ENCODE assay signal across 12 cellular contexts in the genomic region with DNA sequence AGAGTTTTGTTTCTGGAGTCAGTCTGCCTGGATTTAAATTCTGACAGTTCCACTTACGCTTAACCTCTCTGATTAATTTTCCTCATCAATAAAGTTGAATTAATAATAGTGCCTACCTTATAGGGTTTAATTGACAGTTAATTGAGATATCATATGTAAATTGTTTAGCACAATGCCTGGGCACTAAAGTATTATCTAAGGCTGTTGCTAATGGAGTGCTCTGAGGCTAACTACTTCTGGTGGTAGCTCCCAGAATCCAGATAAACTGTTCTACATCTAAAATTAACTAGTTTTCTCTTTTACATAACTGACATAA. TPM values are rescaled to one million over a fixed set of nuclear protein-coding genes. Genes with fewer than 3 reads are reported as not detected.
A peak's percentile ranks its signal among the peaks of the same experiment; 100 is the strongest.
DNase-seq lines count a peak whose midpoint lies in the region; ATAC-seq and TF ChIP-seq lines count a peak whose summit lies in the region.
"Had no signal": no experiment of that assay in that cellular context is flagged by ENCODE, and none has a peak within 500 bp of the region (broad histone marks: within the 10 kb centered on the region; RNA-seq: fewer than 3 reads in every experiment).

No MANE protein-coding gene starts in this region.

- H3K79me2 ChIP-seq in HCT116 (ENCODE audit: insufficient read depth, low read length) = peaks cover 100% of the 10 kb centered on the region
- H3K79me2 ChIP-seq in fibroblast of lung (ENCODE audit: control insufficient read depth, insufficient read depth, low read length) = peaks cover 70% of the 10 kb centered on the region

- H4K20me1 ChIP-seq in HCT116 (ENCODE audit: insufficient read depth) (peaks cover 11% of the 10 kb centered on the region), fibroblast of lung (ENCODE audit: control insufficient read depth, extremely low read depth, insufficient read depth, low read length) (no peaks in the 10 kb centered on the region)

- TF ChIP-seq POLR2A in HCT116 (IDR thresholded peaks at IDR 0.05; ENCODE audit: borderline replicate concordance, extremely low read depth, insufficient read depth, insufficient read length) = no peak

- H3K27me3 ChIP-seq in HCT116 (ENCODE audit: insufficient read depth, low read length) (no peaks in the 10 kb centered on the region), fibroblast of lung (ENCODE audit: control insufficient read depth, insufficient read depth, low read length) (no peaks in the 10 kb centered on the region)

- H3K4me1 ChIP-seq in HCT116 (ENCODE audit: control insufficient read depth in 1 of 2, insufficient read depth in 2 of 2, low read length in 2 of 2) = peaks cover 0 to 13% of the 10 kb centered on the region in 2 experiments; a peak in 1 of 4 replicates
- peaks cover 10% of the 10 kb centered on the region for H3K4me1 ChIP-seq in fibroblast of lung (ENCODE audit: control insufficient read depth, extremely low read depth, insufficient read depth, low read length)

- POLR2A ChIA-PET in HCT116 (lab: Charles Lee) = no interaction called here

- H3K9ac ChIP-seq in HCT116 (ENCODE audit: low read length) (no peak overlapping the region), fibroblast of lung (ENCODE audit: insufficient read depth, low read length) (no peak overlapping the region)

- H3K36me3 Mint-ChIP-seq in stimulated activated effector memory CD8-positive, alpha-beta T cell treated with anti-CD3 and anti-CD28 coated beads, Interleukin-12 subunit alpha, Interleukin-12 subunit beta, amount 100 ng/mL, for 72 hours = peaks cover 35% of the 10 kb centered on the region

- intact Hi-C loops in HCT116 (cut with micrococcal nuclease) = no loop called here

- H3K4me2 ChIP-seq in HCT116 (ENCODE audit: low read length) = peak overlapping the region; percentile 36; the same call in 1 of the 2 replicates
- peak overlapping the region; percentile 84 for H3K4me2 ChIP-seq in fibroblast of lung (ENCODE audit: extremely low read depth, insufficient read depth, low read length)
- H3K4me2 ChIP-seq: GM23338 had no signal

- peaks cover 11 to 17% of the 10 kb centered on the region in 2 experiments; a peak in 2 of 4 replicates for H3K9me3 ChIP-seq in HCT116 (ENCODE audit: control insufficient read depth in 1 of 2, insufficient read depth in 1 of 2, low read depth in 1 of 2, low read length in 2 of 2)
- no peaks in the 10 kb centered on the region for H3K9me3 ChIP-seq in fibroblast of lung (ENCODE audit: control insufficient read depth, insufficient read depth, low read depth, low read length)

- DNase-seq in HCT116 (ENCODE audit: low read depth, low spot score) = no peak
- DNase-seq in fibroblast of lung (ENCODE audit: low read depth in 2 of 2) = no peak
- DNase-seq in stimulated activated effector memory CD8-positive, alpha-beta T cell treated with anti-CD3 and anti-CD28 coated beads, Interleukin-12 subunit alpha, Interleukin-12 subunit beta, amount 100 ng/mL, for 72 hours (ENCODE audit: low spot score in 2 of 2) = no peak
- DNase-seq in NCI-H1417 treated with DMSO at 0.1 percent for 48 hours (lab: John Stamatoyannopoulos, UW) = no peak
- no peak for DNase-seq in NAMALWA (ENCODE audit: low spot score)
- DNase-seq: activated CD4-positive, alpha-beta T cell treated with anti-CD3 and anti-CD28 coated beads, Interleukin-2, amount 50 U/mL, for 4 hours; NK-92 treated with Interleukin-12 subunit alpha and Interleukin-12 subunit beta, amount 100 ng/mL, for 24 hours; stimulated activated CD4-positive, alpha-beta T cell treated with anti-CD3 and anti-CD28 coated beads, Interleukin-4, amount 100 ng/mL, for 24 hours had no signal

- H2AFZ ChIP-seq in HCT116 (ENCODE audit: low read depth, low read length, poor library complexity, severe bottlenecking) (no peak overlapping the region), fibroblast of lung (ENCODE audit: low read length) (no peak overlapping the region)
- H2AFZ ChIP-seq: GM23338 had no signal

- peaks cover 9% of the 10 kb centered on the region for H3K9me3 Mint-ChIP-seq in stimulated activated effector memory CD8-positive, alpha-beta T cell treated with anti-CD3 and anti-CD28 coated beads, Interleukin-12 subunit alpha, Interleukin-12 subunit beta, amount 100 ng/mL, for 72 hours

- no peak for TF ChIP-seq RAD21 in HCT116 (IDR thresholded peaks at IDR 0.05; ENCODE audit: low read depth)

- peaks cover 23% of the 10 kb centered on the region for H3K4me1 Mint-ChIP-seq in stimulated activated effector memory CD8-positive, alpha-beta T cell treated with anti-CD3 and anti-CD28 coated beads, Interleukin-12 subunit alpha, Interleukin-12 subunit beta, amount 100 ng/mL, for 72 hours

- H3K36me3 ChIP-seq in HCT116 (ENCODE audit: control insufficient read depth in 1 of 2, insufficient read depth in 2 of 2, low read length in 2 of 2) (peaks cover 0 to 27% of the 10 kb centered on the region in 2 experiments; a peak in 2 of 4 replicates), fibroblast of lung (ENCODE audit: control insufficient read depth, insufficient read depth, low read length) (no peaks in the 10 kb centered on the region)

- RAD21 ChIA-PET in HCT116 (lab: Charles Lee; ENCODE audit: low non-redundant PET in 1 of 2, low total read pairs in 2 of 2, uncharacterized antibody in 2 of 2, unreplicated experiment in 2 of 2) = no interaction called here

- TF ChIP-seq CTCF in HCT116 (IDR thresholded peaks at IDR 0.05 in 2 of 3, conservative IDR thresholded peaks at IDR 0.05 in 1 of 3; ENCODE audit: borderline replicate concordance in 1 of 3, insufficient read depth in 1 of 3, low read depth in 2 of 3, low read length in 2 of 3) = no peak
- no peak for TF ChIP-seq CTCF in VCaP (conservative IDR thresholded peaks at IDR 0.05)
- TF ChIP-seq CTCF in fibroblast of lung (conservative IDR thresholded peaks at IDR 0.05 in 1 of 2, IDR thresholded peaks at IDR 0.05 in 1 of 2; ENCODE audit: low read depth in 1 of 2, low read length in 2 of 2) = no peak

- BruUV-seq in HCT116 (replicated peaks; lab: Mats Ljungman, UMichigan) = no TSS peak

- CTCF ChIA-PET in HCT116 (lab: Charles Lee) = no interaction called here

- H3K4me3 Mint-ChIP-seq in stimulated activated effector memory CD8-positive, alpha-beta T cell treated with anti-CD3 and anti-CD28 coated beads, Interleukin-12 subunit alpha, Interleukin-12 subunit beta, amount 100 ng/mL, for 72 hours = peak overlapping the region; percentile 34
- H3K4me3 Mint-ChIP-seq: GM23338 had no signal

- H3K27ac Mint-ChIP-seq in stimulated activated effector memory CD8-positive, alpha-beta T cell treated with anti-CD3 and anti-CD28 coated beads, Interleukin-12 subunit alpha, Interleukin-12 subunit beta, amount 100 ng/mL, for 72 hours = peak overlapping the region; percentile 0

- ATAC-seq in HCT116 (no peak), GM19467 (IDR thresholded peaks at IDR 0.05; ENCODE audit: unreplicated experiment) (no peak)
- ATAC-seq in stimulated activated effector memory CD8-positive, alpha-beta T cell treated with anti-CD3 and anti-CD28 coated beads, Interleukin-12 subunit alpha, Interleukin-12 subunit beta, amount 100 ng/mL, for 72 hours = no peak
- ATAC-seq: GM23338, K562 had no signal

- H3K27ac ChIP-seq in HCT116 (ENCODE audit: low read depth, low read length) = no peak overlapping the region
- peak overlapping the region; percentile 32 for H3K27ac ChIP-seq in VCaP
- peak overlapping the region; percentile 63 for H3K27ac ChIP-seq in fibroblast of lung (ENCODE audit: insufficient read depth, low read length)

- peaks cover 3% of the 10 kb centered on the region; the same call in 1 of the 2 replicates for H3K9me2 ChIP-seq in HCT116 (ENCODE audit: insufficient read depth)

- H3K4me3 ChIP-seq in HCT116 (replicated peaks in 1 of 2; ENCODE audit: low read depth in 1 of 2, low read length in 2 of 2) (no peak overlapping the region), fibroblast of lung (replicated peaks in 1 of 4; ENCODE audit: control extremely low read depth in 1 of 4, insufficient read depth in 1 of 4, low read depth in 3 of 4, low read length in 4 of 4) (peak overlapping the region; percentile 20 to 50 (median 46))
- H3K4me3 ChIP-seq: GM23338, K562 had no signal

TF ChIP-seq in HCT116, 20 proteins besides CTCF, POLR2A, EP300 and RAD21:
- TF ChIP-seq, protein P1, sequence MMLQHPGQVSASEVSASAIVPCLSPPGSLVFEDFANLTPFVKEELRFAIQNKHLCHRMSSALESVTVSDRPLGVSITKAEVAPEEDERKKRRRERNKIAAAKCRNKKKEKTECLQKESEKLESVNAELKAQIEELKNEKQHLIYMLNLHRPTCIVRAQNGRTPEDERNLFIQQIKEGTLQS (IDR thresholded peaks at IDR 0.05) = no peak
- TF ChIP-seq FOSL1 (IDR thresholded peaks at IDR 0.05; ENCODE audit: low read depth) (no peak), TCF7L2 (IDR thresholded peaks at IDR 0.05; ENCODE audit: borderline replicate concordance, extremely low read depth, insufficient read depth, insufficient read length) (no peak), ELF1 (IDR thresholded peaks at IDR 0.05; ENCODE audit: borderline replicate concordance, low read depth) (no peak), ZFX (IDR thresholded peaks at IDR 0.05) (no peak)
TF ChIP-seq in HCT116: peak in this region for 0.

RNA-seq across cellular contexts. Expression of a gene that starts 29.9 kb away (rescaled TPM):
- total RNA-seq in HCT116 (2021; ENCODE audit: unreplicated experiment) (29.2 TPM), fibroblast of lung (25.4 and 34.3 TPM in 2 replicates)
- polyA plus RNA-seq in HCT116 (2012) = 6.4 and 7.9 TPM in 2 replicates
- polyA plus RNA-seq in fibroblast of lung = 14.5 and 15.9 TPM in 2 replicates
- polyA plus RNA-seq in fibroblast of lung (2012) = 7.3 and 8.4 TPM in 2 replicates
- polyA minus RNA-seq in fibroblast of lung (ENCODE audit: low replicate concordance) = 8.9 and 11.2 TPM in 2 replicates

Comparison
In these comparisons a context has a peak if more than half of its experiments do, and no peak if none do; other contexts are left out.
1. H3K4me3 ChIP-seq: peak in fibroblast of lung (4 of 4); none in HCT116 (0 of 2).